Comparison of ENCODE assay signal across 1 cellular context in the genomic region with DNA sequence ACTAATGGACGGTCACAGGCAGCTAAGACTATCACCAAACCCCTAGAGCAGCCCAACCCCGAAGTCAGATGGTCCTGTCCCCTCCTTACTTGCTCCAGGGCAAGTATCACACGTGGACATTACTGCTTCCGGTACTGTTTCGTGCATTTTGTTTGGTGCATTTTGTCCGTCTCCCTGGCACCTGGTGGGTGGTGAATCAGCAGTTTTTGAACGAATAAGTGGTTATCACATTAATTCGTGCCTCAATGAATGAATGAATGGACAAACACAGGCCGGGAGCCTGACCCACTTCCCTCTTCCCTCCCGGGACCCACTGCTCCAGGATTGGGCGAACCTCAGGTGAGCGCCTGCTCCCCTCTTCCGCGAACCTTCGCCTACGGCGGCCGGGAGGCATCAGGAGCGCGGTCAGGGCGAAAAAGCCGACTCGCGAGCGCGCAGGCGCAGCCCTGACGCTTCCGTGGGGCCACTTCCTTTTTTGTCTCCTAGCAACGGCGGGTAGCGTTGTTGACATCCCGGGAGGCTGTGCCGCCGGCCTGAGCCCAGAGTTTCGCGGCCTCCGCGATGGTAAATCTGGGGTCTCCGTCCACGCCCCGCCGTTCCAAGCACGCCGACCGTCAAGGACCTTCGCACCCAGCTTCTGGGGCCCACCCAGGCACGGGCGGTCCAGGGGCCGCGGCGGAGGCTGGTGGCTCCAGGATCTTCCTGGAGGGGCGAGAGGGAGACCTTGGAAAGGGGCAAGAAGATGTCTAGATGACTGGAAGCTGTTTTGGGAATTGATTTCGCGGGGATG.
A peak's percentile ranks its signal among the peaks of the same experiment; 100 is the strongest.
TF ChIP-seq lines count a peak whose summit lies in the region.

A gene (plus strand): TSS at position 478 of the 790 bp plus-strand sequence. CDS start 84 bp downstream, at position 562.

TF ChIP-seq in WTC11, 78 proteins besides CTCF, POLR2A, EP300 and RAD21 (continued from another document):
- TF ChIP-seq, protein P1, sequence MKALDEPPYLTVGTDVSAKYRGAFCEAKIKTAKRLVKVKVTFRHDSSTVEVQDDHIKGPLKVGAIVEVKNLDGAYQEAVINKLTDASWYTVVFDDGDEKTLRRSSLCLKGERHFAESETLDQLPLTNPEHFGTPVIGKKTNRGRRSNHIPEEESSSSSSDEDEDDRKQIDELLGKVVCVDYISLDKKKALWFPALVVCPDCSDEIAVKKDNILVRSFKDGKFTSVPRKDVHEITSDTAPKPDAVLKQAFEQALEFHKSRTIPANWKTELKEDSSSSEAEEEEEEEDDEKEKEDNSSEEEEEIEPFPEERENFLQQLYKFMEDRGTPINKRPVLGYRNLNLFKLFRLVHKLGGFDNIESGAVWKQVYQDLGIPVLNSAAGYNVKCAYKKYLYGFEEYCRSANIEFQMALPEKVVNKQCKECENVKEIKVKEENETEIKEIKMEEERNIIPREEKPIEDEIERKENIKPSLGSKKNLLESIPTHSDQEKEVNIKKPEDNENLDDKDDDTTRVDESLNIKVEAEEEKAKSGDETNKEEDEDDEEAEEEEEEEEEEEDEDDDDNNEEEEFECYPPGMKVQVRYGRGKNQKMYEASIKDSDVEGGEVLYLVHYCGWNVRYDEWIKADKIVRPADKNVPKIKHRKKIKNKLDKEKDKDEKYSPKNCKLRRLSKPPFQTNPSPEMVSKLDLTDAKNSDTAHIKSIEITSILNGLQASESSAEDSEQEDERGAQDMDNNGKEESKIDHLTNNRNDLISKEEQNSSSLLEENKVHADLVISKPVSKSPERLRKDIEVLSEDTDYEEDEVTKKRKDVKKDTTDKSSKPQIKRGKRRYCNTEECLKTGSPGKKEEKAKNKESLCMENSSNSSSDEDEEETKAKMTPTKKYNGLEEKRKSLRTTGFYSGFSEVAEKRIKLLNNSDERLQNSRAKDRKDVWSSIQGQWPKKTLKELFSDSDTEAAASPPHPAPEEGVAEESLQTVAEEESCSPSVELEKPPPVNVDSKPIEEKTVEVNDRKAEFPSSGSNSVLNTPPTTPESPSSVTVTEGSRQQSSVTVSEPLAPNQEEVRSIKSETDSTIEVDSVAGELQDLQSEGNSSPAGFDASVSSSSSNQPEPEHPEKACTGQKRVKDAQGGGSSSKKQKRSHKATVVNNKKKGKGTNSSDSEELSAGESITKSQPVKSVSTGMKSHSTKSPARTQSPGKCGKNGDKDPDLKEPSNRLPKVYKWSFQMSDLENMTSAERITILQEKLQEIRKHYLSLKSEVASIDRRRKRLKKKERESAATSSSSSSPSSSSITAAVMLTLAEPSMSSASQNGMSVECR (CRISPR knock-in tag; IDR thresholded peaks at IDR 0.05; ENCODE audit: borderline replicate concordance): peak; percentile 92; the same call in 1 of the 2 replicates
- TF ChIP-seq, protein P2, sequence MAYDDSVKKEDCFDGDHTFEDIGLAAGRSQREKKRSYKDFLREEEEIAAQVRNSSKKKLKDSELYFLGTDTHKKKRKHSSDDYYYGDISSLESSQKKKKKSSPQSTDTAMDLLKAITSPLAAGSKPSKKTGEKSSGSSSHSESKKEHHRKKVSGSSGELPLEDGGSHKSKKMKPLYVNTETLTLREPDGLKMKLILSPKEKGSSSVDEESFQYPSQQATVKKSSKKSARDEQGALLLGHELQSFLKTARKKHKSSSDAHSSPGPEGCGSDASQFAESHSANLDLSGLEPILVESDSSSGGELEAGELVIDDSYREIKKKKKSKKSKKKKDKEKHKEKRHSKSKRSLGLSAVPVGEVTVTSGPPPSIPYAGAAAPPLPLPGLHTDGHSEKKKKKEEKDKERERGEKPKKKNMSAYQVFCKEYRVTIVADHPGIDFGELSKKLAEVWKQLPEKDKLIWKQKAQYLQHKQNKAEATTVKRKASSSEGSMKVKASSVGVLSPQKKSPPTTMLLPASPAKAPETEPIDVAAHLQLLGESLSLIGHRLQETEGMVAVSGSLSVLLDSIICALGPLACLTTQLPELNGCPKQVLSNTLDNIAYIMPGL (CRISPR knock-in tag; IDR thresholded peaks at IDR 0.05): peak; percentile 52; the same call in 1 of the 2 replicates
- TF ChIP-seq CREM (CRISPR knock-in tag; IDR thresholded peaks at IDR 0.05) (peak; percentile 63), ZNF121 (CRISPR knock-in tag; IDR thresholded peaks at IDR 0.05) (no peak), FOXK1 (CRISPR knock-in tag; IDR thresholded peaks at IDR 0.05) (peak; percentile 99), ZNF263 (CRISPR knock-in tag; IDR thresholded peaks at IDR 0.05; ENCODE audit: low read depth) (no peak), TEAD1 (CRISPR knock-in tag; IDR thresholded peaks at IDR 0.05) (0 out of 2 replicates have a peak, but pooled peaks have one; percentile 23), ETV6 (CRISPR knock-in tag; IDR thresholded peaks at IDR 0.05) (peak; percentile 52; the same call in 1 of the 2 replicates), ELF4 (CRISPR knock-in tag; IDR thresholded peaks at IDR 0.05; ENCODE audit: low read depth) (no peak), NFE2L1 (CRISPR knock-in tag; IDR thresholded peaks at IDR 0.05) (0 out of 2 replicates have a peak, but pooled peaks have one; percentile 4)
- TF ChIP-seq, protein P3, sequence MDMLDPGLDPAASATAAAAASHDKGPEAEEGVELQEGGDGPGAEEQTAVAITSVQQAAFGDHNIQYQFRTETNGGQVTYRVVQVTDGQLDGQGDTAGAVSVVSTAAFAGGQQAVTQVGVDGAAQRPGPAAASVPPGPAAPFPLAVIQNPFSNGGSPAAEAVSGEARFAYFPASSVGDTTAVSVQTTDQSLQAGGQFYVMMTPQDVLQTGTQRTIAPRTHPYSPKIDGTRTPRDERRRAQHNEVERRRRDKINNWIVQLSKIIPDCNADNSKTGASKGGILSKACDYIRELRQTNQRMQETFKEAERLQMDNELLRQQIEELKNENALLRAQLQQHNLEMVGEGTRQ (CRISPR knock-in tag; IDR thresholded peaks at IDR 0.05): peak; percentile 44; the same call in 1 of the 2 replicates
- TF ChIP-seq, protein P4, sequence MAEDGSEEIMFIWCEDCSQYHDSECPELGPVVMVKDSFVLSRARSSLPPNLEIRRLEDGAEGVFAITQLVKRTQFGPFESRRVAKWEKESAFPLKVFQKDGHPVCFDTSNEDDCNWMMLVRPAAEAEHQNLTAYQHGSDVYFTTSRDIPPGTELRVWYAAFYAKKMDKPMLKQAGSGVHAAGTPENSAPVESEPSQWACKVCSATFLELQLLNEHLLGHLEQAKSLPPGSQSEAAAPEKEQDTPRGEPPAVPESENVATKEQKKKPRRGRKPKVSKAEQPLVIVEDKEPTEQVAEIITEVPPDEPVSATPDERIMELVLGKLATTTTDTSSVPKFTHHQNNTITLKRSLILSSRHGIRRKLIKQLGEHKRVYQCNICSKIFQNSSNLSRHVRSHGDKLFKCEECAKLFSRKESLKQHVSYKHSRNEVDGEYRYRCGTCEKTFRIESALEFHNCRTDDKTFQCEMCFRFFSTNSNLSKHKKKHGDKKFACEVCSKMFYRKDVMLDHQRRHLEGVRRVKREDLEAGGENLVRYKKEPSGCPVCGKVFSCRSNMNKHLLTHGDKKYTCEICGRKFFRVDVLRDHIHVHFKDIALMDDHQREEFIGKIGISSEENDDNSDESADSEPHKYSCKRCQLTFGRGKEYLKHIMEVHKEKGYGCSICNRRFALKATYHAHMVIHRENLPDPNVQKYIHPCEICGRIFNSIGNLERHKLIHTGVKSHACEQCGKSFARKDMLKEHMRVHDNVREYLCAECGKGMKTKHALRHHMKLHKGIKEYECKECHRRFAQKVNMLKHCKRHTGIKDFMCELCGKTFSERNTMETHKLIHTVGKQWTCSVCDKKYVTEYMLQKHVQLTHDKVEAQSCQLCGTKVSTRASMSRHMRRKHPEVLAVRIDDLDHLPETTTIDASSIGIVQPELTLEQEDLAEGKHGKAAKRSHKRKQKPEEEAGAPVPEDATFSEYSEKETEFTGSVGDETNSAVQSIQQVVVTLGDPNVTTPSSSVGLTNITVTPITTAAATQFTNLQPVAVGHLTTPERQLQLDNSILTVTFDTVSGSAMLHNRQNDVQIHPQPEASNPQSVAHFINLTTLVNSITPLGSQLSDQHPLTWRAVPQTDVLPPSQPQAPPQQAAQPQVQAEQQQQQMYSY (CRISPR knock-in tag; IDR thresholded peaks at IDR 0.05): no peak
